In the genomic region with DNA sequence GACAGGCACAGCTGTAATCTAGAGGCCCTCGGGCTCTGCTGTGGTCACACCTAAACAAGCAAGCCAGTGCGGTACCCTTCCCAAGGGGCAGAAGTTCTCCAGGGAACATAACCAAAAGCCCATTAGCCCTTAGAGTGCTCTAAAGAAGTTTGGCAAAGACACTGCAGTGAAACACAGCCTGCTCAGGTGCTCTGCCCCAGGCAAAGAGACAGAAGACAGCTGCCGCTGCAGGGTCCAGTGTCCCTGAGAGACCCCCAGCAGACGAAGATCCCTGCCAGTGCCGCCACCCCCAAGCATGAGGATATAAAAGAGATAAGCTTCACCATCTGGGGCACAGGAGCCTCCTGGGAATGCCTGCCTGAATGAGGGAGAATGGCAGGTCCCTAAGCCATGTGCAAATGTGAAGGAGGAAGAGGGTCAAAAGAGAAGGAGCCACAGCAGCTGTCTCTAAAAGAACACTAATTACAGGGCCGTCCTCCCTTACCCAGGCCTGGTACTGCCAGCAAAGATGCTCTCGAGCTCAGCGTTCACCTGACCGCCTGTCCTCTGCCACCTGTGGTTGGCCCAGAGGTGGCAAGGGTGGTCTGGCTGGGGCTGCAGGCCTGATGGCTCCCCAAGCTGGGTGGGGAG, we compare ENCODE assay signal across 14 cellular contexts. TPM values are rescaled to one million over a fixed set of nuclear protein-coding genes. Genes with fewer than 3 reads are reported as not detected.
A peak's percentile ranks its signal among the peaks of the same experiment; 100 is the strongest.
DNase-seq lines count a peak whose midpoint lies in the region; ATAC-seq and TF ChIP-seq lines count a peak whose summit lies in the region.
"Had no signal": no experiment of that assay in that cellular context is flagged by ENCODE, and none has a peak within 500 bp of the region (broad histone marks: within the 10 kb centered on the region; RNA-seq: fewer than 3 reads in every experiment).

No MANE protein-coding gene starts in this region.

- no peak for ATAC-seq in GM21447 (IDR thresholded peaks at IDR 0.05; ENCODE audit: unreplicated experiment)
- ATAC-seq: CD8-positive, alpha-beta T cell; K562 had no signal

- no peaks in the 10 kb centered on the region for H3K9me3 ChIP-seq in trophoblast cell (ENCODE audit: insufficient read depth, low read depth, low read length)
- H3K9me3 ChIP-seq: suprapubic skin had no signal

- TF ChIP-seq CTCF in glutamatergic neuron (IDR thresholded peaks at IDR 0.05; ENCODE audit: partially characterized antibody, unreplicated experiment), result no peak

- no peaks in the 10 kb centered on the region for H3K36me3 ChIP-seq in trophoblast cell (ENCODE audit: control insufficient read depth in 1 of 2, insufficient read depth in 2 of 2, low read length in 2 of 2)
- H3K36me3 ChIP-seq: suprapubic skin had no signal

- peaks cover 7% of the 10 kb centered on the region for H3K9me3 Mint-ChIP-seq in glutamatergic neuron (ENCODE audit: unreplicated experiment)
- H3K9me3 Mint-ChIP-seq: CD8-positive, alpha-beta T cell; naive B cell had no signal

- H4K8ac ChIP-seq in trophoblast cell (ENCODE audit: low read depth, low read length), result no peak overlapping the region

- peak; percentile 78 for DNase-seq in NCI-H1092 treated with DMSO at 0.1 percent for 48 hours (lab: John Stamatoyannopoulos, UW)
- DNase-seq in NCI-H82 (lab: John Stamatoyannopoulos, UW), result peak; percentile 99
- peak; percentile 51 for DNase-seq in glutamatergic neuron
- no peak for DNase-seq in substantia nigra (lab: John Stamatoyannopoulos, UW)
- DNase-seq in dedifferentiated amniotic fluid mesenchymal stem cell (ENCODE audit: extremely low spot score), result no peak
- DNase-seq in trophoblast cell, result no peak
- DNase-seq: activated CD8-positive, alpha-beta memory T cell treated with anti-CD3 and anti-CD28 coated beads, Interleukin-2, amount 50 U/mL, for 48 hours; CD8-positive, alpha-beta T cell; cortex of kidney; naive B cell; NCI-H774 had no signal

- H3K36me3 Mint-ChIP-seq in glutamatergic neuron (ENCODE audit: unreplicated experiment), result no peaks in the 10 kb centered on the region
- H3K36me3 Mint-ChIP-seq: CD8-positive, alpha-beta T cell; naive B cell had no signal

- H3K79me2 ChIP-seq in trophoblast cell (ENCODE audit: control insufficient read depth, insufficient read depth, low read length, poor library complexity), result no peaks in the 10 kb centered on the region

- H3K27me3 Mint-ChIP-seq in glutamatergic neuron (ENCODE audit: unreplicated experiment), result peaks cover 2% of the 10 kb centered on the region

- H3K4ac ChIP-seq in trophoblast cell (ENCODE audit: low read depth, low read length), result no peak overlapping the region

- H2BK5ac ChIP-seq in trophoblast cell (ENCODE audit: low read depth, low read length, poor library complexity), result no peak overlapping the region

- no peak overlapping the region for H3K14ac ChIP-seq in trophoblast cell (ENCODE audit: low read length)

- H3K27ac ChIP-seq in substantia nigra (ENCODE audit: low read depth, low read length, poor library complexity, severe bottlenecking) (peak overlapping the region; percentile 95), trophoblast cell (ENCODE audit: low read depth, low read length) (no peak overlapping the region)
- H3K27ac ChIP-seq: suprapubic skin had no signal

- H3K4me3 ChIP-seq in trophoblast cell (ENCODE audit: low read depth, low read length), result no peak overlapping the region
- H3K4me3 ChIP-seq: K562, suprapubic skin had no signal

- no peak overlapping the region for H4K12ac ChIP-seq in trophoblast cell (ENCODE audit: low read depth, low read length)

- H2BK12ac ChIP-seq in trophoblast cell (ENCODE audit: low read length), result no peak overlapping the region

- H3K4me1 Mint-ChIP-seq in glutamatergic neuron (ENCODE audit: low read depth, unreplicated experiment), result peaks cover 26% of the 10 kb centered on the region

- no peak overlapping the region for H4K91ac ChIP-seq in trophoblast cell (ENCODE audit: low read depth, low read length)

- H3K23ac ChIP-seq in trophoblast cell (ENCODE audit: low read length), result no peak overlapping the region

- no peaks in the 10 kb centered on the region for H3K79me1 ChIP-seq in trophoblast cell (ENCODE audit: low read length)

- no peak overlapping the region for H3K4me2 ChIP-seq in trophoblast cell (ENCODE audit: low read length)

- no peak overlapping the region for H3K18ac ChIP-seq in trophoblast cell (ENCODE audit: low read length)

- H3K9ac ChIP-seq in trophoblast cell (ENCODE audit: low read length), result no peak overlapping the region

- H2BK120ac ChIP-seq in trophoblast cell (ENCODE audit: insufficient read depth, low read length, poor library complexity), result no peak overlapping the region

- peak overlapping the region; percentile 65 for H3K4me3 Mint-ChIP-seq in glutamatergic neuron (ENCODE audit: unreplicated experiment)
- H3K4me3 Mint-ChIP-seq: CD8-positive, alpha-beta T cell; naive B cell had no signal

- peaks cover 13 to 19% of the 10 kb centered on the region in 2 experiments for H3K4me1 ChIP-seq in trophoblast cell (ENCODE audit: control insufficient read depth in 1 of 2, insufficient read depth in 2 of 2, low read length in 2 of 2)

- H3K27me3 ChIP-seq in trophoblast cell (ENCODE audit: insufficient read depth, low read length), result no peaks in the 10 kb centered on the region
- H3K27me3 ChIP-seq: suprapubic skin had no signal

- H2AFZ ChIP-seq in trophoblast cell (ENCODE audit: insufficient read depth, low read length, poor library complexity), result no peak overlapping the region

- no CpG with 5 or more reads among the region's 9 CpGs for WGBS in trophoblast cell (ENCODE audit: extremely low coverage, insufficient coverage, insufficient read length)

- H2AK5ac ChIP-seq in trophoblast cell (ENCODE audit: low read length), result no peak overlapping the region

- no peak overlapping the region for H3K27ac Mint-ChIP-seq in glutamatergic neuron (ENCODE audit: unreplicated experiment)
- H3K27ac Mint-ChIP-seq: CD8-positive, alpha-beta T cell had no signal

RNA-seq across cellular contexts. Expression of a gene that starts 29.7 kb away (rescaled TPM):
- total RNA-seq in glutamatergic neuron (ENCODE audit: unreplicated experiment), result 22.9 TPM
- 12.4 and 13.0 TPM in 2 replicates for polyA plus RNA-seq in trophoblast cell (2013)

Comparison
In these comparisons a context has a peak if more than half of its experiments do, and no peak if none do; other contexts are left out.
1. DNase-seq: peak in NCI-H1092 treated with DMSO at 0.1 percent for 48 hours (single experiment), NCI-H82 (single experiment) and glutamatergic neuron (single experiment); none in substantia nigra (0 of 49), dedifferentiated amniotic fluid mesenchymal stem cell (single experiment) and trophoblast cell (0 of 2).